In the genomic region with DNA sequence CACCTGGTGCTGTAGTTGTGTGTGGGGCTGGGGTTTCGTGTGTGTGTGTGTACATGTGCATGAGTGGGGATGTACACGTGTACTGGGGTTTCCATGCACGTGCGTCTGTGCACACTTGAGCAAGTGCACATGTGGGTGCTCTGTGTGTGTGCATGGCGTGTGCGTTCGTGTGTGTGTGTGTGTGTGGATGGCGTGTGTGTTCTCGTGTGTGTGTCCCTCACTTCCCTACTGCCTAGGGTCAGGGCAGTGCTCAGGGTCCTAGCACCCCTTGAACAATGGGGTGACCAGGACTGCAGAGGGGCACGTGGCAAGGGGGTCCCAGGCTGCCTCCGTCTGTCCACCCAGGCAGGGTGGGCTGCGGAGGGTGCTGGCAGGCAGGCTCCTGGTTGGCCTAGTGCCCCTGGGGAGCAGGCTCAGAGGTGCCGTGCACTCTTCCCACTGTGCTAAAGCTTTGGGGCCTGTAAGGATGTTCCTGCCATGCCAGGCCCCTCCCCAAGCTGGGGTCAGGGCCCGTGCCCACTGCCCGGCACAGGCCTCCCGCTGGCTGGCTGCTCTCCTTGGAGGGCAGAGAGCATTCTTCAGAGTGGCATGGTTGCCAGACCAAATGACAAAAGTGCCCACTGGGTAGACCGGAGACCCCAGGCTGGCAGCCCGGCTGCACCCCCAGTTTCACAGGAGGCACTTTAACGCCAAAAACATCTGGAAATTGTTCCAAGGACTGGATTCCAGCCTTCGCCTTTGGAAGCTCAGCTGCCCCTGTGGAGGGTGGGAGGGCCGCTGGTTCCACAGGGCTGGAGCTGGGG, we compare ENCODE assay signal across 2 cellular contexts.
TF ChIP-seq lines count a peak whose summit lies in the region.

No MANE protein-coding gene starts in this region.

TF ChIP-seq in A549, 52 proteins besides CTCF, POLR2A, EP300 and RAD21:
- no peak for TF ChIP-seq MAFK (IDR thresholded peaks at IDR 0.05; ENCODE audit: partially characterized antibody)
- TF ChIP-seq RFX5 (IDR thresholded peaks at IDR 0.05): no peak
- no peak for TF ChIP-seq ZC3H11A (IDR thresholded peaks at IDR 0.05)
- no peak for TF ChIP-seq BHLHE40 (IDR thresholded peaks at IDR 0.05; ENCODE audit: low read depth, low read length)
- TF ChIP-seq ZNF302 (CRISPR knock-in tag; IDR thresholded peaks at IDR 0.05): no peak
- no peak for TF ChIP-seq FOSB (CRISPR knock-in tag; IDR thresholded peaks at IDR 0.05)
- TF ChIP-seq MYC (IDR thresholded peaks at IDR 0.05; ENCODE audit: borderline replicate concordance, low read length): no peak
- no peak for TF ChIP-seq PHF8 (IDR thresholded peaks at IDR 0.05; ENCODE audit: borderline replicate concordance, low read depth)
- TF ChIP-seq CHD4 (IDR thresholded peaks at IDR 0.05; ENCODE audit: borderline replicate concordance): no peak
- no peak for TF ChIP-seq ELK1 (IDR thresholded peaks at IDR 0.05; ENCODE audit: low read depth, low read length)
- no peak for TF ChIP-seq JUNB (IDR thresholded peaks at IDR 0.05)
TF ChIP-seq in A549: peak in this region for 0.

TF ChIP-seq in HCT116, 20 proteins besides CTCF, POLR2A, EP300 and RAD21:
- TF ChIP-seq, protein P1, sequence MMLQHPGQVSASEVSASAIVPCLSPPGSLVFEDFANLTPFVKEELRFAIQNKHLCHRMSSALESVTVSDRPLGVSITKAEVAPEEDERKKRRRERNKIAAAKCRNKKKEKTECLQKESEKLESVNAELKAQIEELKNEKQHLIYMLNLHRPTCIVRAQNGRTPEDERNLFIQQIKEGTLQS (IDR thresholded peaks at IDR 0.05): no peak
- no peak for TF ChIP-seq EZH2 (IDR thresholded peaks at IDR 0.05)
